Comparison of ENCODE assay signal across 1 cellular context in genomic region chr2:979286-979928, GRCh38.
TF ChIP-seq lines count a peak whose summit lies in the region.

No MANE protein-coding gene starts in this region.

TF ChIP-seq in H1, 55 proteins besides CTCF, POLR2A, EP300 and RAD21 (continued from another document):
- TF ChIP-seq BCL11A (IDR thresholded peaks at IDR 0.05; ENCODE audit: low read depth in 2 of 2, low read length in 2 of 2): no peak
- no peak for TF ChIP-seq BRCA1 (IDR thresholded peaks at IDR 0.05; ENCODE audit: low read depth, low read length)
- TF ChIP-seq TEAD4 (IDR thresholded peaks at IDR 0.05; ENCODE audit: low read depth, low read length): no peak
- TF ChIP-seq SAP30 (IDR thresholded peaks at IDR 0.05; ENCODE audit: insufficient read depth, insufficient replicate concordance, low read length): no peak
- no peak for TF ChIP-seq JUN (IDR thresholded peaks at IDR 0.05; ENCODE audit: low read depth, low read length)
- no peak for TF ChIP-seq ASH2L (IDR thresholded peaks at IDR 0.05; ENCODE audit: low read length)
- no peak for TF ChIP-seq CHD7 (IDR thresholded peaks at IDR 0.05; ENCODE audit: insufficient replicate concordance, low read length)
- no peak for TF ChIP-seq CBX8 (IDR thresholded peaks at IDR 0.05; ENCODE audit: borderline replicate concordance, low read depth, low read length)
- no peak for TF ChIP-seq GABPA (IDR thresholded peaks at IDR 0.05; ENCODE audit: borderline replicate concordance, insufficient read depth, low read length)
- no peak for TF ChIP-seq HDAC6 (IDR thresholded peaks at IDR 0.05; ENCODE audit: low read depth, low read length)
- no peak for TF ChIP-seq SRF (IDR thresholded peaks at IDR 0.05; ENCODE audit: low read depth, low read length)
- no peak for TF ChIP-seq SIN3A (conservative IDR thresholded peaks at IDR 0.05 in 1 of 2, IDR thresholded peaks at IDR 0.05 in 1 of 2; ENCODE audit: low read depth in 1 of 2, low read length in 2 of 2)
- TF ChIP-seq GTF2F1 (IDR thresholded peaks at IDR 0.05; ENCODE audit: borderline replicate concordance, low read depth, low read length): no peak
- TF ChIP-seq KDM5A (IDR thresholded peaks at IDR 0.05; ENCODE audit: low read length): no peak
